Comparison of ENCODE assay signal across 9 cellular contexts in genomic region chr2:197261808-197262226, GRCh38. TPM values are rescaled to one million over a fixed set of nuclear protein-coding genes. Genes with fewer than 3 reads are reported as not detected.
DNase-seq lines count a peak whose midpoint lies in the region; ATAC-seq and TF ChIP-seq lines count a peak whose summit lies in the region.
"Had no signal": no experiment of that assay in that cellular context is flagged by ENCODE, and none has a peak within 500 bp of the region (broad histone marks: within the 10 kb centered on the region; RNA-seq: fewer than 3 reads in every experiment).

No MANE protein-coding gene starts in this region.

- H3K27ac ChIP-seq in body of pancreas = peak overlapping the region in 2 of 4 donors; percentile 3 to 5

- 60 to 63% methylated on average over 6 of the region's 6 CpGs for WGBS in body of pancreas, 2 donors

- ATAC-seq in GM21528 (IDR thresholded peaks at IDR 0.05; ENCODE audit: low FRiP score, unreplicated experiment) (peak; percentile 72), body of pancreas (no peak)
- ATAC-seq: K562 had no signal

- H3K4me1 ChIP-seq in body of pancreas = no peaks in the 10 kb centered on the region

- DNase-seq in GM13976 (ENCODE audit: low spot score) (peak; percentile 50), LNCaP clone FGC (ENCODE audit: low read depth) (peak; percentile 22), hepatic stellate cell (ENCODE audit: low spot score) (peak; percentile 16), mesenteric fat pad (ENCODE audit: low spot score) (no peak), iPS-NIHi7 (ENCODE audit: extremely low spot score) (no peak), body of pancreas (no peak), C1 segment of cervical spinal cord (lab: John Stamatoyannopoulos, UW) (no peak)

- in situ Hi-C loops in GM13976 (cut with MboI; ENCODE audit: low sequenced_read_pairs, unreplicated experiment) = no loop called here

- H3K9me3 ChIP-seq in body of pancreas = no peaks in the 10 kb centered on the region

- H3K4me3 ChIP-seq in LNCaP clone FGC (ENCODE audit: low read depth, low read length) (no peak overlapping the region), body of pancreas (no peak overlapping the region)
- H3K4me3 ChIP-seq: K562 had no signal

- H3K36me3 ChIP-seq in body of pancreas (replicated peaks in 1 of 2; ENCODE audit: insufficient read depth in 1 of 2, low read depth in 2 of 2) = no peaks in the 10 kb centered on the region

- no peak for TF ChIP-seq POLR2A in body of pancreas (IDR thresholded peaks at IDR 0.05)

- intact Hi-C loops in body of pancreas (cut with DNase I) = no loop called here

- TF ChIP-seq CTCF in GM13976 (IDR thresholded peaks at IDR 0.05; ENCODE audit: borderline replicate concordance, control extremely low read depth, extremely low read depth, insufficient read depth, missing control alignments) (no peak), LNCaP clone FGC (IDR thresholded peaks at IDR 0.05; ENCODE audit: control insufficient read depth, extremely low read depth, insufficient read depth) (no peak), body of pancreas (IDR thresholded peaks at IDR 0.05) (no peak)

- H3K27me3 ChIP-seq in body of pancreas = no peaks in the 10 kb centered on the region

RNA-seq across cellular contexts. Expression of gene ANKRD44, which starts 48.8 kb away (rescaled TPM):
- 26.0 TPM for total RNA-seq in mesenteric fat pad
- total RNA-seq in body of pancreas = 10 to 100 TPM; 12.2 TPM

Comparison
In these comparisons a context has a peak if more than half of its experiments do, and no peak if none do; other contexts are left out.
1. DNase-seq: peak in GM13976 (single experiment), LNCaP clone FGC (single experiment) and hepatic stellate cell (single experiment); none in mesenteric fat pad (single experiment), iPS-NIHi7 (single experiment), body of pancreas (0 of 4) and C1 segment of cervical spinal cord (0 of 14).